ENCODE assay signal across 8 cellular contexts in genomic region chr15:37764733-37765191, GRCh38.
DNase-seq lines count a peak whose midpoint lies in the region; ATAC-seq and TF ChIP-seq lines count a peak whose summit lies in the region.

No MANE protein-coding gene starts in this region.

- H3K4me1 ChIP-seq in endodermal cell (ENCODE audit: control insufficient read depth, insufficient read depth, low read length), result no peaks in the 10 kb centered on the region

- WGBS in endodermal cell (ENCODE audit: insufficient coverage in 1 of 2, insufficient read length in 1 of 2), 2 experiments, result 71 to 100% methylated on average over 2 to 3 of the region's 3 CpGs

- H3K9me3 Mint-ChIP-seq in endodermal cell, result no peaks in the 10 kb centered on the region

- H3K27me3 Mint-ChIP-seq in endodermal cell (ENCODE audit: insufficient read depth), result no peaks in the 10 kb centered on the region

- no peaks in the 10 kb centered on the region for H3K9me2 ChIP-seq in neural cell (ENCODE audit: insufficient read depth, low read length)

- H3F3A ChIP-seq in neural cell (ENCODE audit: insufficient read depth, low read length, poor library complexity, severe bottlenecking), result no peaks in the 10 kb centered on the region

- H3K9me3 ChIP-seq in endodermal cell (ENCODE audit: control insufficient read depth, low read length) (no peaks in the 10 kb centered on the region), neural cell (ENCODE audit: low read length) (no peaks in the 10 kb centered on the region)

- no peak overlapping the region for H2AFZ ChIP-seq in neural cell (ENCODE audit: low read depth, low read length)

- no peak overlapping the region for H3K4me3 ChIP-seq in endodermal cell (ENCODE audit: low read length)
- no peak overlapping the region for H3K4me3 ChIP-seq in neural cell (ENCODE audit: low read length)

- H4K20me1 ChIP-seq in neural cell (ENCODE audit: insufficient read depth), result no peaks in the 10 kb centered on the region

- no peak overlapping the region for H3K27ac Mint-ChIP-seq in endodermal cell

- no peaks in the 10 kb centered on the region for H3K79me2 ChIP-seq in neural cell (replicated peaks; ENCODE audit: insufficient read depth, low read length)

- CTCF ChIA-PET in RWPE1 (lab: Yijun Ruan, JAX), result interaction anchor here (0.6 to 2.4 kb wide), 5 partner anchors 9 to 1185 kb away, joined by 3 to 5 read pairs (median 3); no protein-coding TSS in a partner anchor

- H3K4me3 Mint-ChIP-seq in endodermal cell, result no peak overlapping the region

- TF ChIP-seq CTCF in 22Rv1 (IDR thresholded peaks at IDR 0.05) (peak; percentile 83), RWPE1 (conservative IDR thresholded peaks at IDR 0.05; ENCODE audit: low read depth) (peak; percentile 78), endodermal cell (conservative IDR thresholded peaks at IDR 0.05) (peak; percentile 74), neural cell (IDR thresholded peaks at IDR 0.05; ENCODE audit: poor library complexity, severe bottlenecking) (peak; percentile 49)

- no peaks in the 10 kb centered on the region for H3K36me3 Mint-ChIP-seq in endodermal cell (ENCODE audit: low read depth)

- DNase-seq in EH (ENCODE audit: low read depth) (peak; percentile 67), RWPE1 (ENCODE audit: low spot score) (peak; percentile 36), endodermal cell (peak; percentile 64)
- no peak for DNase-seq in effector CD4-positive, alpha-beta T cell

- peak; percentile 66 for ATAC-seq in HG03378 (IDR thresholded peaks at IDR 0.05; ENCODE audit: unreplicated experiment)
- no peak for ATAC-seq in HG03108 (IDR thresholded peaks at IDR 0.05; ENCODE audit: unreplicated experiment)

- H3K36me3 ChIP-seq in endodermal cell (ENCODE audit: control insufficient read depth, insufficient read depth, low read length) (no peaks in the 10 kb centered on the region), neural cell (ENCODE audit: insufficient read depth, low read length) (no peaks in the 10 kb centered on the region)

- no peak for TF ChIP-seq EP300 in neural cell (conservative IDR thresholded peaks at IDR 0.05; ENCODE audit: poor library complexity, severe bottlenecking)

- peaks cover 16% of the 10 kb centered on the region for H3K4me1 Mint-ChIP-seq in endodermal cell

- no peak overlapping the region for H3K27ac ChIP-seq in 22Rv1
- no peak overlapping the region for H3K27ac ChIP-seq in RWPE1
- no peak overlapping the region for H3K27ac ChIP-seq in endodermal cell (ENCODE audit: low read depth, low read length)
- H3K27ac ChIP-seq in neural cell (ENCODE audit: low read length), result no peak overlapping the region

- TF ChIP-seq RAD21 in neural cell (conservative IDR thresholded peaks at IDR 0.05), result no peak

- no peak overlapping the region for H3K4me2 ChIP-seq in neural cell (ENCODE audit: low read length)

- H3K27me3 ChIP-seq in endodermal cell (ENCODE audit: control insufficient read depth, insufficient read depth, low read length, poor library complexity, severe bottlenecking) (no peaks in the 10 kb centered on the region), neural cell (ENCODE audit: insufficient read depth, low read depth, low read length) (no peaks in the 10 kb centered on the region)

- POLR2A ChIA-PET in RWPE1 (lab: Yijun Ruan, JAX; ENCODE audit: low non-redundant PET), result no interaction called here

- H3K9ac ChIP-seq in endodermal cell (ENCODE audit: extremely low read depth, low read length, poor library complexity, severe bottlenecking), result no peak overlapping the region
- H3K9ac ChIP-seq in neural cell (ENCODE audit: low read length), result no peak overlapping the region

TF ChIP-seq in neural cell, 6 proteins besides CTCF, POLR2A, EP300 and RAD21:
- TF ChIP-seq SMC3 (conservative IDR thresholded peaks at IDR 0.05; ENCODE audit: poor library complexity), result peak; percentile 20
- no peak for TF ChIP-seq MXI1 (conservative IDR thresholded peaks at IDR 0.05; ENCODE audit: poor library complexity, severe bottlenecking)
